In the genomic region with DNA sequence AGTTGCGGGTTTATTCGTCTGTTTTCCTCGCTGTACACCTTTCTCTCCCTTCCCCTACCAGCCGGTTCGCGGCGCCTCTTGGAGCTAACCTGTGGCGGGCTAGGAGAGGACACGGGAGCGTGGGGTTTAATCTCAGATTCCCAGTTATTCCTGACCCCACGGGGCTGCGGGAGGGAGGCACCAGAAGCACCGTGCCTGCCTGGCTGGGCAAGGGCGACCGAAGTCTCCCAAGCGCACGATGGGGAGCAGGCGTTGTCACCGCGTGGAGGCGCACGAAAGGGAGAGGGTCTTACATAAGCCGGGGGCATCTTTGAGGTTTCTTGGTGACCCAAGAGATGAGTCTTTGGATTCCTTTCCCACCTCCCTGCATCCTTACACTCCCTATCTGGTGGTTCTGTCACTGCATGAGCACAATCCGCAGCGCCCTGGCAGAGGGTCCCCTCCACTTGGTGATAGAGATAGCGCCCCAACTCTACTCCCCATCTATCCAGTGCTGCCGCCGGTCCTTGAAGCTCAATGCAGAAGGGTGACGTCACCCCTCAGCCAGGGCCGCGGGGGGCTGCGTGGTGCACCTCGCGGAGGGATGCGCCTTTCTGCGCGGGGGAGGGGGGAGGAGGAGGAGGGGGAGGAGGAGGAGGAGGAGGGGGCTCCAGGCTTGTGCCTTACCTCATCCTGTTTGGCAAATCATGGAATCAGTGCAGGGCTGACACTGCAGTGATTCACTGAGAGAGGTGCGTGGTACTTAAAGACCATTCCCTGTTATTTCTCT, we compare ENCODE assay signal across 8 cellular contexts. TPM values are rescaled to one million over a fixed set of nuclear protein-coding genes. Genes with fewer than 3 reads are reported as not detected.
DNase-seq lines count a peak whose midpoint lies in the region; ATAC-seq, FAIRE-seq and TF ChIP-seq lines count a peak whose summit lies in the region.

No MANE protein-coding gene starts in this region.

- H3K36me3 ChIP-seq in endodermal cell (ENCODE audit: control insufficient read depth, insufficient read depth, low read length): no peaks in the 10 kb centered on the region
- H3K36me3 ChIP-seq in mucosa of rectum (ENCODE audit: control insufficient read depth in 2 of 2, insufficient read depth in 2 of 2, low read length in 2 of 2): no peaks in the 10 kb centered on the region
- no peaks in the 10 kb centered on the region for H3K36me3 ChIP-seq in tibial artery

- H3K27me3 ChIP-seq in endodermal cell (ENCODE audit: control insufficient read depth, insufficient read depth, low read length, poor library complexity, severe bottlenecking) (no peaks in the 10 kb centered on the region), mucosa of rectum (ENCODE audit: control insufficient read depth in 2 of 2, insufficient read depth in 2 of 2, low read length in 2 of 2) (peaks cover 0 to 3% of the 10 kb centered on the region in 2 donors), tibial artery (no peaks in the 10 kb centered on the region)

- no peak overlapping the region for H3K27ac ChIP-seq in endodermal cell (ENCODE audit: low read depth, low read length)
- peak overlapping the region; percentile 14 to 63 for H3K27ac ChIP-seq in mucosa of rectum (ENCODE audit: low read depth in 2 of 2, low read length in 2 of 2)
- H3K27ac ChIP-seq in tibial artery: no peak overlapping the region

- H3K36me3 Mint-ChIP-seq in activated CD4-positive, alpha-beta T cell treated with anti-CD3 and anti-CD28 coated beads, Interleukin-2, amount 10 ng/mL, durations not matched to agents 7 days and 5 days (ENCODE audit: low read depth): no peaks in the 10 kb centered on the region
- H3K36me3 Mint-ChIP-seq in endodermal cell (ENCODE audit: low read depth): no peaks in the 10 kb centered on the region

- no peak overlapping the region for H3K27ac Mint-ChIP-seq in activated CD4-positive, alpha-beta T cell treated with anti-CD3 and anti-CD28 coated beads, Interleukin-2, amount 10 ng/mL, durations not matched to agents 7 days and 5 days
- H3K27ac Mint-ChIP-seq in endodermal cell: no peak overlapping the region

- no peaks in the 10 kb centered on the region for H3K4me1 ChIP-seq in endodermal cell (ENCODE audit: control insufficient read depth, insufficient read depth, low read length)
- H3K4me1 ChIP-seq in mucosa of rectum (ENCODE audit: control insufficient read depth in 2 of 2, insufficient read depth in 2 of 2, low read length in 2 of 2): peaks cover 0 to 3% of the 10 kb centered on the region in 2 donors
- peaks cover 0 to 4% (median 2%) of the 10 kb centered on the region in 4 donors for H3K4me1 ChIP-seq in tibial artery

- POLR2A ChIA-PET in activated CD4-positive, alpha-beta T cell treated with anti-CD3 and anti-CD28 coated beads, Interleukin-2, amount 10 ng/mL, durations not matched to agents 7 days and 5 days (lab: Charles Lee): no interaction called here

- H3K9me3 ChIP-seq in endodermal cell (ENCODE audit: control insufficient read depth, low read length): no peaks in the 10 kb centered on the region
- no peaks in the 10 kb centered on the region for H3K9me3 ChIP-seq in mucosa of rectum (ENCODE audit: control insufficient read depth in 2 of 2, low read length in 2 of 2)
- H3K9me3 ChIP-seq in tibial artery: no peaks in the 10 kb centered on the region

- TF ChIP-seq CTCF in endodermal cell (conservative IDR thresholded peaks at IDR 0.05) (peak; percentile 31), tibial artery (IDR thresholded peaks at IDR 0.05) (no peak)

- H3K4me3 ChIP-seq in endodermal cell (ENCODE audit: low read length) (peak overlapping the region; percentile 79), mucosa of rectum (ENCODE audit: low read length in 2 of 2) (peak overlapping the region; percentile 77 to 80), tibial artery (peak overlapping the region; percentile 53 to 61)

- no peak for TF ChIP-seq POLR2A in H54 (IDR thresholded peaks at IDR 0.05; ENCODE audit: low read depth, low read length)

- FAIRE-seq in H54 (lab: Jason Lieb, UNC): no peak

- no peak for ATAC-seq in activated CD4-positive, CD25-positive, alpha-beta regulatory T cell treated with anti-CD3 and anti-CD28 coated beads, Interleukin-2, amount 50 U/mL, for 24 hours

- H3K9ac ChIP-seq in endodermal cell (ENCODE audit: extremely low read depth, low read length, poor library complexity, severe bottlenecking): no peak overlapping the region
- peak overlapping the region; percentile 48 to 78 for H3K9ac ChIP-seq in mucosa of rectum (ENCODE audit: low read depth in 1 of 2, low read length in 2 of 2)

- peak overlapping the region; percentile 66 for H3K4me3 Mint-ChIP-seq in activated CD4-positive, alpha-beta T cell treated with anti-CD3 and anti-CD28 coated beads, Interleukin-2, amount 10 ng/mL, durations not matched to agents 7 days and 5 days
- peak overlapping the region; percentile 72 for H3K4me3 Mint-ChIP-seq in endodermal cell

- intact Hi-C loops in tibial artery (cut with DNase I; ENCODE audit: low total_unique reads): no loop called here

- H3K9me3 Mint-ChIP-seq in activated CD4-positive, alpha-beta T cell treated with anti-CD3 and anti-CD28 coated beads, Interleukin-2, amount 10 ng/mL, durations not matched to agents 7 days and 5 days: no peaks in the 10 kb centered on the region
- H3K9me3 Mint-ChIP-seq in endodermal cell: peaks cover 50% of the 10 kb centered on the region

- CTCF ChIA-PET in activated CD4-positive, alpha-beta T cell treated with anti-CD3 and anti-CD28 coated beads, Interleukin-2, amount 10 ng/mL, durations not matched to agents 7 days and 5 days (lab: Charles Lee): no interaction called here

- 2% methylated on average over 28 of the region's 38 CpGs; no CpG with 5 or more reads in 1 of the 2 experiments for WGBS in endodermal cell (ENCODE audit: insufficient coverage in 1 of 2, insufficient read length in 1 of 2), 2 experiments

- peak; percentile 6 to 9 for DNase-seq in activated CD4-positive, alpha-beta T cell treated with anti-CD3 and anti-CD28 coated beads for 4 hours
- no peak for DNase-seq in activated CD4-positive, alpha-beta T cell treated with anti-CD3 and anti-CD28 coated beads, Interleukin-2, amount 50 U/mL, for 1 hour
- DNase-seq in activated CD4-positive, alpha-beta T cell treated with anti-CD3 and anti-CD28 coated beads, Interleukin-2, amount 10 ng/mL, durations not matched to agents 7 days and 5 days: no peak
- peak; percentile 71 for DNase-seq in endodermal cell
- DNase-seq in tibial artery: peak; percentile 19 to 57
- DNase-seq in H54 (ENCODE audit: insufficient read length, low spot score): no peak

- peaks cover 25% of the 10 kb centered on the region for H3K27me3 Mint-ChIP-seq in activated CD4-positive, alpha-beta T cell treated with anti-CD3 and anti-CD28 coated beads, Interleukin-2, amount 10 ng/mL, durations not matched to agents 7 days and 5 days
- H3K27me3 Mint-ChIP-seq in endodermal cell (ENCODE audit: insufficient read depth): peaks cover 2% of the 10 kb centered on the region

- H3K4me1 Mint-ChIP-seq in activated CD4-positive, alpha-beta T cell treated with anti-CD3 and anti-CD28 coated beads, Interleukin-2, amount 10 ng/mL, durations not matched to agents 7 days and 5 days: peaks cover 8% of the 10 kb centered on the region
- H3K4me1 Mint-ChIP-seq in endodermal cell: no peaks in the 10 kb centered on the region

RNA-seq across cellular contexts. Expression of a gene that starts 0.8 kb away (rescaled TPM):
- under 1 TPM; 0.12 to 0.21 TPM for total RNA-seq in activated CD4-positive, alpha-beta T cell treated with anti-CD3 and anti-CD28 coated beads, Interleukin-2, amount 10 ng/mL, durations not matched to agents 7 days and 5 days
- 10 to 100 TPM in 1 of 2 donors, 1 to 10 TPM in 1; 6.2 to 15.1 TPM for total RNA-seq in endodermal cell
- 14.2 TPM for polyA plus RNA-seq in endodermal cell (2013, experiment 1 of 2)
- 12.0 TPM for polyA plus RNA-seq in endodermal cell (2013, experiment 2 of 2)

Comparison
In these comparisons a context has a peak if more than half of its experiments do, and no peak if none do; other contexts are left out.
1. DNase-seq: peak in activated CD4-positive, alpha-beta T cell treated with anti-CD3 and anti-CD28 coated beads for 4 hours (2 of 2), endodermal cell (single experiment) and tibial artery (2 of 2); none in activated CD4-positive, alpha-beta T cell treated with anti-CD3 and anti-CD28 coated beads, Interleukin-2, amount 50 U/mL, for 1 hour (single experiment), activated CD4-positive, alpha-beta T cell treated with anti-CD3 and anti-CD28 coated beads, Interleukin-2, amount 10 ng/mL, durations not matched to agents 7 days and 5 days (single experiment) and H54 (single experiment).
2. H3K27ac ChIP-seq: peak in mucosa of rectum (2 of 2); none in endodermal cell (single experiment) and tibial artery (0 of 2).
3. RNA of a gene that starts 0.8 kb away (total RNA-seq): 6.2 to 15.1 TPM in endodermal cell; 0.12 to 0.21 TPM in activated CD4-positive, alpha-beta T cell treated with anti-CD3 and anti-CD28 coated beads, Interleukin-2, amount 10 ng/mL, durations not matched to agents 7 days and 5 days; every median in the first group is over 4 times any median in the second.
4. Peak in every context shown above with its lines, with median percentiles within 50 percentile points of each other: H3K4me3 ChIP-seq.